23 cellular contexts compared by ENCODE assay signal in genomic region chr12:23556661-23557060, GRCh38.
"Had no signal": no experiment of that assay in that cellular context is flagged by ENCODE, and none has a peak within 500 bp of the region (broad histone marks: within the 10 kb centered on the region; RNA-seq: fewer than 3 reads in every experiment).

No MANE protein-coding gene starts in this region.

- DNase-seq: activated B cell treated with CpG ODN at 0.5 μM for 24 hours; activated CD8-positive, alpha-beta memory T cell treated with anti-CD3 and anti-CD28 coated beads, Interleukin-2, amount 10 ng/mL, durations not matched to agents 7 days and 5 days; activated CD8-positive, alpha-beta T cell treated with anti-CD3 and anti-CD28 coated beads, Interleukin-2, amount 10 ng/mL, durations not matched to agents 7 days and 5 days; activated naive CD4-positive, alpha-beta T cell; activated T-cell treated with anti-CD3 and anti-CD28 coated beads for 4 hours; activated T-cell treated with anti-CD3 and anti-CD28 coated beads, Interleukin-2, amount 50 U/mL, for 72 hours; aorta; cerebellar nuclear complex; colonic mucosa; effector CD8-positive, alpha-beta T cell; islet precursor cell; mammary epithelial cell; naive B cell; nephron progenitor cell; pancreas; spleen; stimulated activated naive CD4-positive, alpha-beta T cell; T-helper 1 cell; tibial artery had no signal

- H3K27ac ChIP-seq: cardiac muscle cell, colonic mucosa, pancreas, prostate gland, spleen, suprapubic skin, tibial artery had no signal

- H3K9me3 ChIP-seq: colonic mucosa, pancreas, prostate gland, spleen, suprapubic skin, tibial artery had no signal

- H3K36me3 ChIP-seq: cardiac muscle cell, colonic mucosa, pancreas, prostate gland, spleen, suprapubic skin, tibial artery had no signal

- ATAC-seq: activated CD8-positive, alpha-beta memory T cell treated with anti-CD3 and anti-CD28 coated beads, Interleukin-2, amount 10 ng/mL, durations not matched to agents 7 days and 5 days; activated CD8-positive, alpha-beta T cell treated with anti-CD3 and anti-CD28 coated beads, Interleukin-2, amount 10 ng/mL, durations not matched to agents 7 days and 5 days; activated T-cell treated with anti-CD3 and anti-CD28 coated beads, Interleukin-2, amount 50 U/mL, for 72 hours had no signal

- H3K4me3 ChIP-seq: cardiac muscle cell, colonic mucosa, pancreas, prostate gland, spleen, suprapubic skin, tibial artery had no signal

- FAIRE-seq: frontal cortex, pancreas had no signal

- H3K4me1 ChIP-seq: colonic mucosa, pancreas, prostate gland, spleen, suprapubic skin had no signal

- H3K27me3 ChIP-seq: cardiac muscle cell, colonic mucosa, pancreas, spleen, suprapubic skin, tibial artery had no signal
